ENCODE assay signal across 1 cellular context in the genomic region with DNA sequence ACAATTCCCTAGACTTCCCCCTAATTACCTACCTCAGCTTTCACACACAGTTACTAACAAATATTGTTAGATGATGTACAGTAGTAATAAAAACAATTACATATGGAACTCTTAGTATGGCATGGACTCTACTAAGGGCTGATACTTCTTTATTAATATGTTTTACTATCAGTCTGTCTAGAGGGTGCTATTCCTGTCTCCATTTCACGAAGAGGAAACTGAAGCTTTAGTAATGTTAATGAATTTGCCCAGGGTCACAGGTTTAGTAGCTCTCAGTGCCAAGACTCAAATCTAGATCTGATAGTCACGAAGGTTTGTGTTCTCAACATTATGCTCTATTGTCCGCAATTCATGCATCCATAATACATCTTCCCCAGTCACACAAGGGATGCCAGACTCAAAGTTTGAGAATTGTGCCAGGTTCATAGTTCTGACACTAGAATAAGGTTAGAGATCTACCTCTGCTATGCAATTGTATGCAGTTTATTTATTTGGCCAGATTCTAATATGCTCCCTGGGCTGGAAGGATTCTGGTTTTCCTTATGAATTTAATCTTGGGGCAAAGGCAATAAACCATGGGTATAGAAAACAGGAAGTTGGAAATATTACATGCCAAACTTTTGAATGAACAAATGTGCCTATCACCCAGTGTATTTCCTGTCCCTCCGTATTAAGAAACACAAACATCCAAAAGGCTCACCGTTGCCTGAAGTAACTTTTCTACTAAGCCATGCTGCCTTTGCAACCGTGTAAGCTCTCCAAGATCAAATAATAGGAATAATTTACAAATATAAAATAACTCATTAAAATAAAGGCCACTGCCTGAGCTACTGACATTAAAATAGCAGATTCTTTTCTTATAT.
TF ChIP-seq lines count a peak whose summit lies in the region.

No MANE protein-coding gene starts in this region.

TF ChIP-seq in HepG2, 621 proteins besides CTCF, POLR2A, EP300 and RAD21 (continued from another document):
- TF ChIP-seq, protein P1, sequence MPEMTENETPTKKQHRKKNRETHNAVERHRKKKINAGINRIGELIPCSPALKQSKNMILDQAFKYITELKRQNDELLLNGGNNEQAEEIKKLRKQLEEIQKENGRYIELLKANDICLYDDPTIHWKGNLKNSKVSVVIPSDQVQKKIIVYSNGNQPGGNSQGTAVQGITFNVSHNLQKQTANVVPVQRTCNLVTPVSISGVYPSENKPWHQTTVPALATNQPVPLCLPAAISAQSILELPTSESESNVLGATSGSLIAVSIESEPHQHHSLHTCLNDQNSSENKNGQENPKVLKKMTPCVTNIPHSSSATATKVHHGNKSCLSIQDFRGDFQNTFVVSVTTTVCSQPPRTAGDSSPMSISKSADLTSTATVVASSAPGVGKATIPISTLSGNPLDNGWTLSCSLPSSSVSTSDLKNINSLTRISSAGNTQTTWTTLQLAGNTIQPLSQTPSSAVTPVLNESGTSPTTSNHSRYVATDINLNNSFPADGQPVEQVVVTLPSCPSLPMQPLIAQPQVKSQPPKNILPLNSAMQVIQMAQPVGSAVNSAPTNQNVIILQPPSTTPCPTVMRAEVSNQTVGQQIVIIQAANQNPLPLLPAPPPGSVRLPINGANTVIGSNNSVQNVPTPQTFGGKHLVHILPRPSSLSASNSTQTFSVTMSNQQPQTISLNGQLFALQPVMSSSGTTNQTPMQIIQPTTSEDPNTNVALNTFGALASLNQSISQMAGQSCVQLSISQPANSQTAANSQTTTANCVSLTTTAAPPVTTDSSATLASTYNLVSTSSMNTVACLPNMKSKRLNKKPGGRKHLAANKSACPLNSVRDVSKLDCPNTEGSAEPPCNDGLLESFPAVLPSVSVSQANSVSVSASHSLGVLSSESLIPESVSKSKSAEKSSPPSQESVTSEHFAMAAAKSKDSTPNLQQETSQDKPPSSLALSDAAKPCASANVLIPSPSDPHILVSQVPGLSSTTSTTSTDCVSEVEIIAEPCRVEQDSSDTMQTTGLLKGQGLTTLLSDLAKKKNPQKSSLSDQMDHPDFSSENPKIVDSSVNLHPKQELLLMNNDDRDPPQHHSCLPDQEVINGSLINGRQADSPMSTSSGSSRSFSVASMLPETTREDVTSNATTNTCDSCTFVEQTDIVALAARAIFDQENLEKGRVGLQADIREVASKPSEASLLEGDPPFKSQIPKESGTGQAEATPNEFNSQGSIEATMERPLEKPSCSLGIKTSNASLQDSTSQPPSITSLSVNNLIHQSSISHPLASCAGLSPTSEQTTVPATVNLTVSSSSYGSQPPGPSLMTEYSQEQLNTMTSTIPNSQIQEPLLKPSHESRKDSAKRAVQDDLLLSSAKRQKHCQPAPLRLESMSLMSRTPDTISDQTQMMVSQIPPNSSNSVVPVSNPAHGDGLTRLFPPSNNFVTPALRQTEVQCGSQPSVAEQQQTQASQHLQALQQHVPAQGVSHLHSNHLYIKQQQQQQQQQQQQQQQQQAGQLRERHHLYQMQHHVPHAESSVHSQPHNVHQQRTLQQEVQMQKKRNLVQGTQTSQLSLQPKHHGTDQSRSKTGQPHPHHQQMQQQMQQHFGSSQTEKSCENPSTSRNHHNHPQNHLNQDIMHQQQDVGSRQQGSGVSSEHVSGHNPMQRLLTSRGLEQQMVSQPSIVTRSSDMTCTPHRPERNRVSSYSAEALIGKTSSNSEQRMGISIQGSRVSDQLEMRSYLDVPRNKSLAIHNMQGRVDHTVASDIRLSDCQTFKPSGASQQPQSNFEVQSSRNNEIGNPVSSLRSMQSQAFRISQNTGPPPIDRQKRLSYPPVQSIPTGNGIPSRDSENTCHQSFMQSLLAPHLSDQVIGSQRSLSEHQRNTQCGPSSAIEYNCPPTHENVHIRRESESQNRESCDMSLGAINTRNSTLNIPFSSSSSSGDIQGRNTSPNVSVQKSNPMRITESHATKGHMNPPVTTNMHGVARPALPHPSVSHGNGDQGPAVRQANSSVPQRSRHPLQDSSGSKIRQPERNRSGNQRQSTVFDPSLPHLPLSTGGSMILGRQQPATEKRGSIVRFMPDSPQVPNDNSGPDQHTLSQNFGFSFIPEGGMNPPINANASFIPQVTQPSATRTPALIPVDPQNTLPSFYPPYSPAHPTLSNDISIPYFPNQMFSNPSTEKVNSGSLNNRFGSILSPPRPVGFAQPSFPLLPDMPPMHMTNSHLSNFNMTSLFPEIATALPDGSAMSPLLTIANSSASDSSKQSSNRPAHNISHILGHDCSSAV (CRISPR knock-in tag; IDR thresholded peaks at IDR 0.05; ENCODE audit: borderline replicate concordance), result no peak
- TF ChIP-seq ZNF850 (CRISPR knock-in tag; conservative IDR thresholded peaks at IDR 0.05) (no peak), KDM5B (CRISPR knock-in tag; IDR thresholded peaks at IDR 0.05; ENCODE audit: borderline replicate concordance) (no peak), PRDM10 (CRISPR knock-in tag; IDR thresholded peaks at IDR 0.05; ENCODE audit: low read depth) (no peak), ELF1 (CRISPR knock-in tag; IDR thresholded peaks at IDR 0.05) (no peak), ZNF33A (CRISPR knock-in tag; IDR thresholded peaks at IDR 0.05; ENCODE audit: borderline replicate concordance) (no peak), TEAD2 (CRISPR knock-in tag; IDR thresholded peaks at IDR 0.05) (no peak), SAP130 (CRISPR knock-in tag; IDR thresholded peaks at IDR 0.05; ENCODE audit: low read depth) (no peak), SP1 (IDR thresholded peaks at IDR 0.05) (no peak), SP1 (CRISPR knock-in tag; IDR thresholded peaks at IDR 0.05) (no peak), ZNF639 (CRISPR knock-in tag; conservative IDR thresholded peaks at IDR 0.05) (no peak), MEIS1 (CRISPR knock-in tag; IDR thresholded peaks at IDR 0.05; ENCODE audit: borderline replicate concordance) (no peak), U2AF2 (IDR thresholded peaks at IDR 0.05; ENCODE audit: low read depth, low read length) (no peak)
- TF ChIP-seq, protein P2, sequence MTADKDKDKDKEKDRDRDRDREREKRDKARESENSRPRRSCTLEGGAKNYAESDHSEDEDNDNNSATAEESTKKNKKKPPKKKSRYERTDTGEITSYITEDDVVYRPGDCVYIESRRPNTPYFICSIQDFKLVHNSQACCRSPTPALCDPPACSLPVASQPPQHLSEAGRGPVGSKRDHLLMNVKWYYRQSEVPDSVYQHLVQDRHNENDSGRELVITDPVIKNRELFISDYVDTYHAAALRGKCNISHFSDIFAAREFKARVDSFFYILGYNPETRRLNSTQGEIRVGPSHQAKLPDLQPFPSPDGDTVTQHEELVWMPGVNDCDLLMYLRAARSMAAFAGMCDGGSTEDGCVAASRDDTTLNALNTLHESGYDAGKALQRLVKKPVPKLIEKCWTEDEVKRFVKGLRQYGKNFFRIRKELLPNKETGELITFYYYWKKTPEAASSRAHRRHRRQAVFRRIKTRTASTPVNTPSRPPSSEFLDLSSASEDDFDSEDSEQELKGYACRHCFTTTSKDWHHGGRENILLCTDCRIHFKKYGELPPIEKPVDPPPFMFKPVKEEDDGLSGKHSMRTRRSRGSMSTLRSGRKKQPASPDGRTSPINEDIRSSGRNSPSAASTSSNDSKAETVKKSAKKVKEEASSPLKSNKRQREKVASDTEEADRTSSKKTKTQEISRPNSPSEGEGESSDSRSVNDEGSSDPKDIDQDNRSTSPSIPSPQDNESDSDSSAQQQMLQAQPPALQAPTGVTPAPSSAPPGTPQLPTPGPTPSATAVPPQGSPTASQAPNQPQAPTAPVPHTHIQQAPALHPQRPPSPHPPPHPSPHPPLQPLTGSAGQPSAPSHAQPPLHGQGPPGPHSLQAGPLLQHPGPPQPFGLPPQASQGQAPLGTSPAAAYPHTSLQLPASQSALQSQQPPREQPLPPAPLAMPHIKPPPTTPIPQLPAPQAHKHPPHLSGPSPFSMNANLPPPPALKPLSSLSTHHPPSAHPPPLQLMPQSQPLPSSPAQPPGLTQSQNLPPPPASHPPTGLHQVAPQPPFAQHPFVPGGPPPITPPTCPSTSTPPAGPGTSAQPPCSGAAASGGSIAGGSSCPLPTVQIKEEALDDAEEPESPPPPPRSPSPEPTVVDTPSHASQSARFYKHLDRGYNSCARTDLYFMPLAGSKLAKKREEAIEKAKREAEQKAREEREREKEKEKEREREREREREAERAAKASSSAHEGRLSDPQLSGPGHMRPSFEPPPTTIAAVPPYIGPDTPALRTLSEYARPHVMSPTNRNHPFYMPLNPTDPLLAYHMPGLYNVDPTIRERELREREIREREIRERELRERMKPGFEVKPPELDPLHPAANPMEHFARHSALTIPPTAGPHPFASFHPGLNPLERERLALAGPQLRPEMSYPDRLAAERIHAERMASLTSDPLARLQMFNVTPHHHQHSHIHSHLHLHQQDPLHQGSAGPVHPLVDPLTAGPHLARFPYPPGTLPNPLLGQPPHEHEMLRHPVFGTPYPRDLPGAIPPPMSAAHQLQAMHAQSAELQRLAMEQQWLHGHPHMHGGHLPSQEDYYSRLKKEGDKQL (CRISPR knock-in tag; IDR thresholded peaks at IDR 0.05; ENCODE audit: low read depth), result no peak
TF ChIP-seq in HepG2: peak in this region for 0.
